4 cellular contexts compared by ENCODE assay signal in the genomic region with DNA sequence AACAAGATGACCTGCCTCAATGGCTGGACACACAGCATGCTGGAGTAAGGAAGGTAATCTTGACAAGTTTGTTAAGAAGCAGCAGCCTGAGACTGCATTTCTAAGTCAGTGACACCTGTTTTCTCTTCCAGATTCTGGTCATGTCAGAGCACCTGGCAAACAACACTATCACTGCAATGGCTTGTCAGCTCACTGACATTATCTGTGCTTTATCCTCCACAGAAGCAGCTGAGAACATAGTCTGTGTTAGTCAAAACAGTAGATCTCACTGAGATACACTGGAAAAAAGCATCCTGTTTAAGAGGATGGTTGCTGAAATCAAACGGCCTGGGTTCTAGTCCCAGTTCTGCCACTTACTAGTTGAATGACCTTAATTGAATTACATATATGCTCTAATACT.
TF ChIP-seq lines count a peak whose summit lies in the region.

No MANE protein-coding gene starts in this region.

TF ChIP-seq in SK-N-SH, 30 proteins besides CTCF, POLR2A, EP300 and RAD21:
- TF ChIP-seq ELF1 (IDR thresholded peaks at IDR 0.05) (no peak), GATA2 (CRISPR knock-in tag; IDR thresholded peaks at IDR 0.05) (peak; percentile 67)
TF ChIP-seq in SK-N-SH: peak in this region for 1.

TF ChIP-seq in SK-N-SH treated with all-trans-retinoic acid at 6 μM for 48 hours, 23 proteins besides CTCF, POLR2A, EP300 and RAD21:
- TF ChIP-seq ZFP30 (CRISPR knock-in tag; IDR thresholded peaks at IDR 0.05) (no peak), ISL1 (CRISPR knock-in tag; IDR thresholded peaks at IDR 0.05) (no peak), BACH2 (CRISPR knock-in tag; IDR thresholded peaks at IDR 0.05; ENCODE audit: borderline replicate concordance) (no peak), GLIS3 (CRISPR knock-in tag; IDR thresholded peaks at IDR 0.05) (no peak), PPARA (CRISPR knock-in tag; IDR thresholded peaks at IDR 0.05; ENCODE audit: borderline replicate concordance) (no peak)
- TF ChIP-seq, protein P1, sequence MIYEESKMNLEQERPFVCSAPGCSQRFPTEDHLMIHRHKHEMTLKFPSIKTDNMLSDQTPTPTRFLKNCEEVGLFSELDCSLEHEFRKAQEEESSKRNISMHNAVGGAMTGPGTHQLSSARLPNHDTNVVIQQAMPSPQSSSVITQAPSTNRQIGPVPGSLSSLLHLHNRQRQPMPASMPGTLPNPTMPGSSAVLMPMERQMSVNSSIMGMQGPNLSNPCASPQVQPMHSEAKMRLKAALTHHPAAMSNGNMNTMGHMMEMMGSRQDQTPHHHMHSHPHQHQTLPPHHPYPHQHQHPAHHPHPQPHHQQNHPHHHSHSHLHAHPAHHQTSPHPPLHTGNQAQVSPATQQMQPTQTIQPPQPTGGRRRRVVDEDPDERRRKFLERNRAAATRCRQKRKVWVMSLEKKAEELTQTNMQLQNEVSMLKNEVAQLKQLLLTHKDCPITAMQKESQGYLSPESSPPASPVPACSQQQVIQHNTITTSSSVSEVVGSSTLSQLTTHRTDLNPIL (CRISPR knock-in tag; IDR thresholded peaks at IDR 0.05; ENCODE audit: low read depth), result no peak
- TF ChIP-seq, protein P2, sequence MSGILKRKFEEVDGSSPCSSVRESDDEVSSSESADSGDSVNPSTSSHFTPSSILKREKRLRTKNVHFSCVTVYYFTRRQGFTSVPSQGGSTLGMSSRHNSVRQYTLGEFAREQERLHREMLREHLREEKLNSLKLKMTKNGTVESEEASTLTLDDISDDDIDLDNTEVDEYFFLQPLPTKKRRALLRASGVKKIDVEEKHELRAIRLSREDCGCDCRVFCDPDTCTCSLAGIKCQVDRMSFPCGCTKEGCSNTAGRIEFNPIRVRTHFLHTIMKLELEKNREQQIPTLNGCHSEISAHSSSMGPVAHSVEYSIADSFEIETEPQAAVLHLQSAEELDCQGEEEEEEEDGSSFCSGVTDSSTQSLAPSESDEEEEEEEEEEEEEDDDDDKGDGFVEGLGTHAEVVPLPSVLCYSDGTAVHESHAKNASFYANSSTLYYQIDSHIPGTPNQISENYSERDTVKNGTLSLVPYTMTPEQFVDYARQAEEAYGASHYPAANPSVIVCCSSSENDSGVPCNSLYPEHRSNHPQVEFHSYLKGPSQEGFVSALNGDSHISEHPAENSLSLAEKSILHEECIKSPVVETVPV (CRISPR knock-in tag; IDR thresholded peaks at IDR 0.05), result no peak

TF ChIP-seq in H1, 55 proteins besides CTCF, POLR2A, EP300 and RAD21:
- TF ChIP-seq KDM4A (IDR thresholded peaks at IDR 0.05; ENCODE audit: low read depth, low read length, severe bottlenecking) (no peak), SP2 (IDR thresholded peaks at IDR 0.05; ENCODE audit: low read length) (no peak), EGR1 (IDR thresholded peaks at IDR 0.05; ENCODE audit: borderline replicate concordance, low read depth, low read length) (no peak), ATF3 (IDR thresholded peaks at IDR 0.05; ENCODE audit: insufficient read depth, low read depth, low read length) (no peak), E2F6 (IDR thresholded peaks at IDR 0.05) (no peak), BRCA1 (IDR thresholded peaks at IDR 0.05; ENCODE audit: low read depth, low read length) (no peak), SP1 (IDR thresholded peaks at IDR 0.05; ENCODE audit: low read depth, low read length) (no peak), KDM5A (IDR thresholded peaks at IDR 0.05; ENCODE audit: low read length) (no peak), BACH1 (IDR thresholded peaks at IDR 0.05; ENCODE audit: low read length) (no peak), HDAC6 (IDR thresholded peaks at IDR 0.05; ENCODE audit: low read depth, low read length) (no peak), TAF1 (IDR thresholded peaks at IDR 0.05; ENCODE audit: low read depth, low read length) (no peak), CHD2 (IDR thresholded peaks at IDR 0.05; ENCODE audit: low read length) (no peak), SUZ12 (IDR thresholded peaks at IDR 0.05; ENCODE audit: low read length) (no peak)
TF ChIP-seq in H1: peak in this region for 0.

TF ChIP-seq in neural cell, 6 proteins besides CTCF, POLR2A, EP300 and RAD21:
- TF ChIP-seq POLR2AphosphoS5 (IDR thresholded peaks at IDR 0.05), result peak; percentile 54
- TF ChIP-seq MXI1 (conservative IDR thresholded peaks at IDR 0.05; ENCODE audit: poor library complexity, severe bottlenecking), result no peak
